8 cellular contexts compared by ENCODE assay signal in the genomic region with DNA sequence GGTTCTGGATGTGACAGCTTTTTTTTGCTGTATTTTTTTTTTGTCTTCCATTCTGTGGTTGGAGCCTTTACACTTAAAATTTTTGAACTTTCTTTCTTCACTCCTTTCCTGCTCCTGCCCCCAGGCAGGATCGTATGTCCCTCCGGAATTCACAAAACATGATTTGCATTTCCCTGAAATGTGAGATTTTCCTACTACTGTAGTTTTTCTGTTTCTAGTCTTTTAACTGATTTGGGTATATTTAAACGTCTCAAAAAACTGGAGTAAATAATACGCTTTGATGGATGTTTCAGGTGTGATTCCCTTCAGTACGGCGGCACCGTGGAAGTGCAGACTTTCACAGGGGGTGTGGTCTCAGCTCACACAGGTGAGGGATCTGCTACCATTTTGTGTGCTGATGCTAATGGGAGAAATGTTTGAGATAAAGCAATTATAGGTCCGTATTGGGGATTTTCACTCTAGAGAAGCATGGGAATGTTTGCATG. TPM values are rescaled to one million over a fixed set of nuclear protein-coding genes. Genes with fewer than 3 reads are reported as not detected.
DNase-seq lines count a peak whose midpoint lies in the region; ATAC-seq, FAIRE-seq and TF ChIP-seq lines count a peak whose summit lies in the region.

No MANE protein-coding gene starts in this region.

- H3K9me3 ChIP-seq in A549 (no peaks in the 10 kb centered on the region), HUES6 (ENCODE audit: control insufficient read depth, insufficient read depth, low read depth, low read length) (no peaks in the 10 kb centered on the region), mononuclear cell (ENCODE audit: low read depth, low read length) (no peaks in the 10 kb centered on the region)

- peaks cover 46% of the 10 kb centered on the region for H3K36me3 ChIP-seq in HUES6 (ENCODE audit: control insufficient read depth, insufficient read depth, low read length)

- CTCF ChIA-PET in A549 (lab: Yijun Ruan, JAX): no interaction called here

- peak overlapping the region; percentile 98 for H3K9ac ChIP-seq in HUES6 (ENCODE audit: low read length)

- peaks cover 15% of the 10 kb centered on the region for H3K4me1 ChIP-seq in A549
- peaks cover 8% of the 10 kb centered on the region for H3K4me1 ChIP-seq in HUES6 (ENCODE audit: control insufficient read depth, insufficient read depth, low read length)
- peaks cover 34% of the 10 kb centered on the region for H3K4me1 ChIP-seq in mononuclear cell (ENCODE audit: insufficient read depth, low read length)

- TF ChIP-seq CTCF in A549 (IDR thresholded peaks at IDR 0.05) (no peak), cardiac fibroblast (IDR thresholded peaks at IDR 0.05; ENCODE audit: low read depth, low read length) (no peak)

- H3K4me2 ChIP-seq in A549: peak overlapping the region; percentile 94

- H3K27me3 ChIP-seq in HUES6 (ENCODE audit: control insufficient read depth, insufficient read depth, low read length): peaks cover 29% of the 10 kb centered on the region
- no peaks in the 10 kb centered on the region for H3K27me3 ChIP-seq in mononuclear cell (ENCODE audit: insufficient read depth, low read length)

- no peak for DNase-seq in A549 (ENCODE audit: low read depth in 1 of 2, low spot score in 1 of 2)
- DNase-seq in cardiac fibroblast (ENCODE audit: low read depth in 2 of 2): no peak
- DNase-seq in RCC 7860 (ENCODE audit: low spot score): no peak
- no peak for DNase-seq in HTR-8/SVneo (ENCODE audit: insufficient read length, low spot score)

- H3K4me3 ChIP-seq in A549 (peak overlapping the region; percentile 90), HUES6 (ENCODE audit: low read depth, low read length) (peak overlapping the region; percentile 96), cardiac fibroblast (replicated peaks in 1 of 2; ENCODE audit: low read depth in 2 of 2, low read length in 2 of 2) (peak overlapping the region; percentile 96 to 100), mononuclear cell (ENCODE audit: low read length) (peak overlapping the region; percentile 93)

- FAIRE-seq in A549 (lab: Jason Lieb, UNC) (no peak), RCC 7860 (lab: Jason Lieb, UNC) (no peak), HTR-8/SVneo (lab: Jason Lieb, UNC) (no peak)

- TF ChIP-seq POLR2A in A549 (IDR thresholded peaks at IDR 0.05; ENCODE audit: low read length): no peak

- ATAC-seq in A549 (no peak), HG03520 (IDR thresholded peaks at IDR 0.05; ENCODE audit: unreplicated experiment) (no peak), GM19328 (IDR thresholded peaks at IDR 0.05; ENCODE audit: unreplicated experiment) (no peak)

- POLR2A ChIA-PET in A549 (lab: Yijun Ruan, JAX): interaction anchor here (0.9 to 2.4 kb wide), 2 partner anchors 41 to 48 kb away, joined by 3 to 7 read pairs; partner anchors contain the start of genes FBRS and PHKG2

- no peak for TF ChIP-seq RAD21 in A549 (conservative IDR thresholded peaks at IDR 0.05 in 1 of 2, IDR thresholded peaks at IDR 0.05 in 1 of 2)

- 15% methylated on average over 8 of the region's 8 CpGs for WGBS in A549 (ENCODE audit: missing lambda C conversion rate)

- no peak for TF ChIP-seq EP300 in A549 (IDR thresholded peaks at IDR 0.05)

- H3K27ac ChIP-seq in A549 (peak overlapping the region; percentile 97 to 99), HUES6 (ENCODE audit: low read depth, low read length) (peak overlapping the region; percentile 99; the same call in 1 of the 2 replicates)

TF ChIP-seq in A549, 52 proteins besides CTCF, POLR2A, EP300 and RAD21:
- TF ChIP-seq HEYL (CRISPR knock-in tag; IDR thresholded peaks at IDR 0.05) (no peak), HMGXB4 (CRISPR knock-in tag; IDR thresholded peaks at IDR 0.05; ENCODE audit: borderline replicate concordance) (no peak), ATOH8 (CRISPR knock-in tag; IDR thresholded peaks at IDR 0.05; ENCODE audit: low read depth) (no peak), RCOR1 (IDR thresholded peaks at IDR 0.05; ENCODE audit: low read depth, low read length) (no peak)
- TF ChIP-seq, protein P1, sequence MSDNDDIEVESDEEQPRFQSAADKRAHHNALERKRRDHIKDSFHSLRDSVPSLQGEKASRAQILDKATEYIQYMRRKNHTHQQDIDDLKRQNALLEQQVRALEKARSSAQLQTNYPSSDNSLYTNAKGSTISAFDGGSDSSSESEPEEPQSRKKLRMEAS (IDR thresholded peaks at IDR 0.05): no peak

RNA-seq across cellular contexts. Expression of gene SRCAP, which starts 0.7 kb away (rescaled TPM):
- polyA plus RNA-seq in A549 (2011; rRNA removed): 6.2 and 10.0 TPM in 2 replicates
- 7.9 and 17.1 TPM in 2 replicates for polyA plus RNA-seq in A549 (2012; cell fraction: cytosol; rRNA removed)
- polyA plus RNA-seq in A549 (2012; cell fraction: nucleus; rRNA removed): 20.8 and 30.6 TPM in 2 replicates
- 18.9 to 19.9 TPM (median 19.5 TPM) in 3 replicates for polyA plus RNA-seq in A549 (2017; fragmentation: RNase III; extraction: RNeasy Plus Mini Kit Qiagen cat#74134 plus additional on column Dnase treatment)
- polyA minus RNA-seq in A549 (2011; rRNA and poly(A)+ RNA removed): 22.3 and 26.5 TPM in 2 replicates
- total RNA-seq in mononuclear cell: 16.5 TPM

RNA-seq across cellular contexts. Expression of gene FBRS, which starts 41.4 kb away (rescaled TPM):
- polyA plus RNA-seq in A549 (2011; rRNA removed) (5.9 and 8.1 TPM in 2 replicates), A549 (2017; fragmentation: RNase III; extraction: RNeasy Plus Mini Kit Qiagen cat#74134 plus additional on column Dnase treatment) (29.0 to 34.8 TPM (median 33.3 TPM) in 3 replicates)
- 10.4 and 14.6 TPM in 2 replicates for polyA plus RNA-seq in A549 (2012; cell fraction: cytosol; rRNA removed)
- polyA plus RNA-seq in A549 (2012; cell fraction: nucleus; rRNA removed): 34.8 and 43.0 TPM in 2 replicates
- polyA minus RNA-seq in A549 (2011; rRNA and poly(A)+ RNA removed): 17.2 and 17.3 TPM in 2 replicates
- total RNA-seq in mononuclear cell: 100 TPM

RNA-seq across cellular contexts. Expression of gene PHKG2, which starts 48.6 kb away (rescaled TPM):
- 28.0 and 30.0 TPM in 2 replicates for polyA plus RNA-seq in A549 (2011; rRNA removed)
- 41.6 and 46.7 TPM in 2 replicates for polyA plus RNA-seq in A549 (2012; cell fraction: cytosol; rRNA removed)
- polyA plus RNA-seq in A549 (2012; cell fraction: nucleus; rRNA removed): 198 and 211 TPM in 2 replicates
- 37.1 to 42.0 TPM (median 37.3 TPM) in 3 replicates for polyA plus RNA-seq in A549 (2017; fragmentation: RNase III; extraction: RNeasy Plus Mini Kit Qiagen cat#74134 plus additional on column Dnase treatment)
- 22.1 and 29.7 TPM in 2 replicates for polyA minus RNA-seq in A549 (2011; rRNA and poly(A)+ RNA removed)
- total RNA-seq in mononuclear cell: 15.7 TPM

RNA-seq across cellular contexts. Expression of gene PRR14, which starts 48.9 kb away (rescaled TPM):
- polyA plus RNA-seq in A549 (2011; rRNA removed) (6.3 and 8.4 TPM in 2 replicates), A549 (2017; fragmentation: RNase III; extraction: RNeasy Plus Mini Kit Qiagen cat#74134 plus additional on column Dnase treatment) (16.2 to 19.2 TPM (median 18.2 TPM) in 3 replicates)
- polyA plus RNA-seq in A549 (2012; cell fraction: cytosol; rRNA removed): 11.7 and 14.9 TPM in 2 replicates
- 38.4 and 39.3 TPM in 2 replicates for polyA plus RNA-seq in A549 (2012; cell fraction: nucleus; rRNA removed)
- polyA minus RNA-seq in A549 (2011; rRNA and poly(A)+ RNA removed): 2.4 and 5.7 TPM in 2 replicates
- 20.8 TPM for total RNA-seq in mononuclear cell
